10 cellular contexts compared by ENCODE assay signal in the genomic region with DNA sequence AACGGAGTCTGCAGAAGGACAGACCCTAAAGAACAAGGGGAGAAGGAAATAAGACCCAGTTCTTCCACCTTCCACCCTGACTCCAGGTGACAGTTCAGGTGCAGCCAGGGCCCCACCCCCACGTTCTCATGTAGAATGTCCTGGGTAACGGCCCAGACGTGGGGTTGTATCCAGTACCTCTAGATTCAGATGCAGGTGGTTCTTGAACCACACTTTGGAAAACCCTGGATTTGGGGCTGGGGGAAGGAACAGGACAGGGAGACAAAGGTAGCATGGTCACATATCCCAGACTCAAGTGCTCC. TPM values are rescaled to one million over a fixed set of nuclear protein-coding genes. Genes with fewer than 3 reads are reported as not detected.
DNase-seq lines count a peak whose midpoint lies in the region; FAIRE-seq and TF ChIP-seq lines count a peak whose summit lies in the region.
"Had no signal": no experiment of that assay in that cellular context is flagged by ENCODE, and none has a peak within 500 bp of the region (broad histone marks: within the 10 kb centered on the region; RNA-seq: fewer than 3 reads in every experiment).

No MANE protein-coding gene starts in this region.

- CTCF ChIA-PET in BJ (lab: Yijun Ruan, JAX): interaction anchor here (1.4 to 3.8 kb wide), 2 partner anchors 10 to 19 kb away, joined by 10 to 31 read pairs; a partner anchor contains a TSS
- CTCF ChIA-PET in CD4-positive, alpha-beta memory T cell (lab: Charles Lee; ENCODE audit: partially characterized antibody): interaction anchor here (2.5 kb wide), 2 partner anchors 10 to 20 kb away, joined by 14 to 28 read pairs; a partner anchor contains a TSS

- H3K27ac Mint-ChIP-seq in CD4-positive, alpha-beta memory T cell: peak overlapping the region in 2 of 7 donors; percentile 35 to 47
- H3K27ac Mint-ChIP-seq: activated T-cell treated with anti-CD3 and anti-CD28 coated beads, Interleukin-2, amount 50 U/mL, for 72 hours; CD4-positive, alpha-beta T cell had no signal

- no peaks in the 10 kb centered on the region for H3K27me3 ChIP-seq in BJ (ENCODE audit: control insufficient read depth, insufficient read depth, low read length)
- peaks cover 5% of the 10 kb centered on the region; the same call in 1 of the 2 replicates for H3K27me3 ChIP-seq in HUES64 (ENCODE audit: insufficient read depth, low read length)
- H3K27me3 ChIP-seq in esophagus (ENCODE audit: control insufficient read depth in 1 of 2, insufficient read depth in 2 of 2, low read length in 2 of 2): no peaks in the 10 kb centered on the region
- H3K27me3 ChIP-seq in osteoblast (ENCODE audit: insufficient read depth, low read length): no peaks in the 10 kb centered on the region
- H3K27me3 ChIP-seq in CD4-positive, alpha-beta memory T cell (ENCODE audit: insufficient read depth, low read length): peaks cover 13% of the 10 kb centered on the region
- H3K27me3 ChIP-seq in small intestine (ENCODE audit: control insufficient read depth in 2 of 2, insufficient read depth in 2 of 2, low read length in 2 of 2): no peaks in the 10 kb centered on the region

- no peaks in the 10 kb centered on the region for H3K9me3 ChIP-seq in HUES64 (ENCODE audit: insufficient read depth, low read depth, low read length)
- H3K9me3 ChIP-seq in esophagus (ENCODE audit: control insufficient read depth in 2 of 2, insufficient read depth in 1 of 2, low read depth in 1 of 2, low read length in 1 of 2): no peaks in the 10 kb centered on the region
- no peaks in the 10 kb centered on the region for H3K9me3 ChIP-seq in osteoblast (ENCODE audit: low read depth, low read length)
- H3K9me3 ChIP-seq in CD4-positive, alpha-beta memory T cell (ENCODE audit: control insufficient read depth in 1 of 2, low read length in 2 of 2): no peaks in the 10 kb centered on the region
- H3K9me3 ChIP-seq in small intestine (ENCODE audit: control insufficient read depth, low read depth): no peaks in the 10 kb centered on the region

- no peak for FAIRE-seq in small intestine (lab: Jason Lieb, UNC)

- POLR2A ChIA-PET in BJ (lab: Charles Lee): no interaction called here
- POLR2A ChIA-PET in CD4-positive, alpha-beta memory T cell (lab: Charles Lee; ENCODE audit: partially characterized antibody): interaction anchor here (0.9 to 2.0 kb wide), 2 partner anchors 10 to 19 kb away, joined by 3 to 23 read pairs; a partner anchor contains a TSS

- H3K4me2 ChIP-seq in osteoblast (ENCODE audit: insufficient read depth, low read length): peak overlapping the region; percentile 69

- H3K36me3 ChIP-seq in BJ (ENCODE audit: control insufficient read depth, insufficient read depth, low read length) (peaks cover 28% of the 10 kb centered on the region), HUES64 (ENCODE audit: insufficient read depth, low read length) (peaks cover 26% of the 10 kb centered on the region), esophagus (ENCODE audit: control insufficient read depth in 2 of 2, insufficient read depth in 2 of 2, low read length in 1 of 2) (peaks cover 0 to 15% of the 10 kb centered on the region in 2 donors), osteoblast (ENCODE audit: insufficient read depth, low read length) (peaks cover 31% of the 10 kb centered on the region), small intestine (ENCODE audit: control insufficient read depth in 2 of 2, insufficient read depth in 2 of 2, low read length in 2 of 2) (no peaks in the 10 kb centered on the region)
- H3K36me3 ChIP-seq in CD4-positive, alpha-beta memory T cell (ENCODE audit: insufficient read depth, low read length): no peaks in the 10 kb centered on the region

- no peak overlapping the region for H2AFZ ChIP-seq in osteoblast (ENCODE audit: low read length)

- no peak for DNase-seq in BJ (ENCODE audit: low read depth)
- DNase-seq in osteoblast (ENCODE audit: insufficient read length, low spot score, missing footprints): peak; percentile 72
- DNase-seq in CD4-positive, alpha-beta memory T cell: no peak
- DNase-seq in small intestine: no peak
- DNase-seq in NCI-H510A (lab: John Stamatoyannopoulos, UW): no peak
- no peak for DNase-seq in mucosa of gallbladder (ENCODE audit: low spot score)

- no peaks in the 10 kb centered on the region for H3K9me3 Mint-ChIP-seq in CD4-positive, alpha-beta memory T cell
- H3K9me3 Mint-ChIP-seq: activated T-cell treated with anti-CD3 and anti-CD28 coated beads, Interleukin-2, amount 50 U/mL, for 72 hours; CD4-positive, alpha-beta T cell had no signal

- H3K9ac ChIP-seq in HUES64 (ENCODE audit: low read depth, low read length): 0 out of 2 replicates have a peak overlapping the region, but pooled peaks have one; percentile 12

- peaks cover 4 to 14% of the 10 kb centered on the region in 2 donors for H3K27me3 Mint-ChIP-seq in CD4-positive, alpha-beta memory T cell

- no peak overlapping the region for H3K27ac ChIP-seq in HUES64 (ENCODE audit: low read depth, low read length)
- peak overlapping the region; percentile 36 to 87 for H3K27ac ChIP-seq in esophagus (ENCODE audit: low read depth in 2 of 2, low read length in 1 of 2)
- no peak overlapping the region for H3K27ac ChIP-seq in osteoblast (ENCODE audit: low read depth, low read length)
- no peak overlapping the region for H3K27ac ChIP-seq in CD4-positive, alpha-beta memory T cell (ENCODE audit: low read depth, low read length)
- H3K27ac ChIP-seq in small intestine (ENCODE audit: low read depth in 1 of 2, low read length in 1 of 2): no peak overlapping the region

- H4K20me1 ChIP-seq in osteoblast (ENCODE audit: insufficient read depth, low read length): peaks cover 42% of the 10 kb centered on the region

- intact Hi-C loops in CD4-positive, alpha-beta memory T cell (cut with micrococcal nuclease): no loop called here

- H3K79me2 ChIP-seq in osteoblast (ENCODE audit: insufficient read depth, low read length): peaks cover 33% of the 10 kb centered on the region

- TF ChIP-seq CTCF in BJ (IDR thresholded peaks at IDR 0.05; ENCODE audit: insufficient read depth, low read depth, low read length) (no peak), osteoblast (IDR thresholded peaks at IDR 0.05; ENCODE audit: extremely low read depth, low read depth, low read length) (no peak)

- H3K36me3 Mint-ChIP-seq in CD4-positive, alpha-beta memory T cell: peaks cover 7% of the 10 kb centered on the region in 2 donors

- 50% methylated on average over 4 of the region's 4 CpGs for WGBS in HUES64
- WGBS in esophagus, 2 donors: 28 to 42% methylated on average over 4 of the region's 4 CpGs
- WGBS in small intestine, 3 donors: 15 to 31% (median 26%) methylated on average over 4 of the region's 4 CpGs

- H3K4me1 Mint-ChIP-seq in CD4-positive, alpha-beta memory T cell: peaks cover 12 to 26% (median 18%) of the 10 kb centered on the region in 4 donors

- H3K4me1 ChIP-seq in HUES64 (ENCODE audit: insufficient read depth, low read length) (peaks cover 17% of the 10 kb centered on the region; the same call in 1 of the 2 replicates), esophagus (ENCODE audit: control insufficient read depth in 2 of 2, insufficient read depth in 2 of 2, low read length in 1 of 2) (peaks cover 21 to 24% of the 10 kb centered on the region in 2 donors), osteoblast (ENCODE audit: insufficient read depth, low read length) (peaks cover 32% of the 10 kb centered on the region), small intestine (ENCODE audit: control insufficient read depth in 2 of 2, insufficient read depth in 1 of 2, low read depth in 1 of 2, low read length in 1 of 2) (peaks cover 0 to 5% of the 10 kb centered on the region in 2 donors)
- H3K4me1 ChIP-seq in CD4-positive, alpha-beta memory T cell (ENCODE audit: insufficient read depth, low read length): peaks cover 20% of the 10 kb centered on the region

- peak overlapping the region in 1 of 8 donors; percentile 85 for H3K4me3 Mint-ChIP-seq in CD4-positive, alpha-beta memory T cell

- peak overlapping the region; percentile 77; the same call in 1 of the 2 replicates for H3K4me3 ChIP-seq in BJ (ENCODE audit: low read depth, low read length)
- peak overlapping the region; percentile 55 for H3K4me3 ChIP-seq in HUES64 (ENCODE audit: low read length)
- H3K4me3 ChIP-seq in esophagus (ENCODE audit: low read depth in 1 of 2, low read length in 2 of 2): no peak overlapping the region
- peak overlapping the region; percentile 75 for H3K4me3 ChIP-seq in osteoblast (ENCODE audit: insufficient read depth, low read length)
- H3K4me3 ChIP-seq in CD4-positive, alpha-beta memory T cell (ENCODE audit: low read length in 2 of 2): no peak overlapping the region
- no peak overlapping the region for H3K4me3 ChIP-seq in small intestine (ENCODE audit: low read depth in 1 of 2, low read length in 2 of 2)

RNA-seq across cellular contexts. Expression of a gene that starts 2.2 kb away (rescaled TPM):
- 86.2 and 131 TPM in 2 replicates for polyA plus RNA-seq in BJ (2011; rRNA removed)
- 40.2 and 46.7 TPM in 2 replicates for polyA minus RNA-seq in BJ (2011; rRNA and poly(A)+ RNA removed)
- 17.9 TPM for polyA plus RNA-seq in HUES64 (2013, experiment 1 of 2)
- 14.0 TPM for polyA plus RNA-seq in HUES64 (2013, experiment 2 of 2)
- 100 to 1,000 TPM in 1 of 2 donors, 10 to 100 TPM in 1; 26.0 to 133 TPM for polyA plus RNA-seq in esophagus
- total RNA-seq in osteoblast: 26.8 and 30.4 TPM in 2 replicates
- total RNA-seq in CD4-positive, alpha-beta memory T cell: 10 to 100 TPM; 30.8 to 32.9 TPM
- polyA plus RNA-seq in CD4-positive, alpha-beta memory T cell: 1 to 10 TPM in 1 of 2 donors, not detected in 1; 1.3 TPM
- 10 to 100 TPM; 12.7 to 42.2 (median 17.0) TPM for polyA plus RNA-seq in small intestine
- total RNA-seq in mucosa of gallbladder: 163 TPM

RNA-seq across cellular contexts. Expression of a gene that starts 11.0 kb away (rescaled TPM):
- polyA plus RNA-seq in BJ (2011; rRNA removed) (6.6 and 12.5 TPM in 2 replicates), esophagus (1 to 10 TPM; 8.2 to 9.8 TPM), small intestine (10 to 100 TPM in 1 of 3 donors, 1 to 10 TPM in 2; 1.6 to 12.4 (median 3.5) TPM)
- polyA minus RNA-seq in BJ (2011; rRNA and poly(A)+ RNA removed): 7.2 and 8.6 TPM in 2 replicates
- 21.2 TPM for polyA plus RNA-seq in HUES64 (2013, experiment 1 of 2)
- polyA plus RNA-seq in HUES64 (2013, experiment 2 of 2): 21.5 TPM
- total RNA-seq in osteoblast (11.6 and 11.8 TPM in 2 replicates), mucosa of gallbladder (29.6 TPM)
- total RNA-seq in CD4-positive, alpha-beta memory T cell: 1 to 10 TPM; 1.5 to 1.7 TPM
- under 1 TPM in 1 of 2 donors, not detected in 1; 0.08 TPM for polyA plus RNA-seq in CD4-positive, alpha-beta memory T cell

RNA-seq across cellular contexts. Expression of a gene that starts 12.5 kb away (rescaled TPM):
- polyA plus RNA-seq in BJ (2011; rRNA removed) (20.3 and 28.6 TPM in 2 replicates), esophagus (10 to 100 TPM; 12.4 to 34.6 TPM), small intestine (10 to 100 TPM in 1 of 3 donors, 1 to 10 TPM in 2; 4.6 to 20.9 (median 4.9) TPM)
- 20.5 and 26.2 TPM in 2 replicates for polyA minus RNA-seq in BJ (2011; rRNA and poly(A)+ RNA removed)
- 25.0 TPM for polyA plus RNA-seq in HUES64 (2013, experiment 1 of 2)
- polyA plus RNA-seq in HUES64 (2013, experiment 2 of 2): 25.9 TPM
- total RNA-seq in osteoblast (48.5 and 49.2 TPM in 2 replicates), mucosa of gallbladder (66.0 TPM)
- total RNA-seq in CD4-positive, alpha-beta memory T cell: 10 to 100 TPM; 49.3 to 52.6 TPM
- polyA plus RNA-seq in CD4-positive, alpha-beta memory T cell: 10 to 100 TPM in 1 of 2 donors, 1 to 10 TPM in 1; 6.9 to 11.7 TPM

RNA-seq across cellular contexts. Expression of a gene that starts 35.0 kb away (rescaled TPM):
- polyA plus RNA-seq in BJ (2011; rRNA removed) (not detected in 2 replicates), esophagus (under 1 TPM in 1 of 2 donors, not detected in 1; 0.16 TPM), small intestine (under 1 TPM in 1 of 3 donors, not detected in 2; 0.07 TPM)
- polyA minus RNA-seq in BJ (2011; rRNA and poly(A)+ RNA removed): 0.09 and 0.10 TPM in 2 replicates
- not detected for polyA plus RNA-seq in HUES64 (2013, experiment 1 of 2)
- polyA plus RNA-seq in HUES64 (2013, experiment 2 of 2): not detected
- total RNA-seq in osteoblast (under 0.01 and 0.29 TPM in 2 replicates), mucosa of gallbladder (0.09 TPM)
- total RNA-seq in CD4-positive, alpha-beta memory T cell: under 1 TPM; 0.29 to 0.39 TPM
- not detected for polyA plus RNA-seq in CD4-positive, alpha-beta memory T cell

RNA-seq across cellular contexts. Expression of a gene that starts 46.9 kb away (rescaled TPM):
- polyA plus RNA-seq in BJ (2011; rRNA removed): not detected in 2 replicates
- polyA minus RNA-seq in BJ (2011; rRNA and poly(A)+ RNA removed): not detected in 2 replicates
- polyA plus RNA-seq in HUES64 (2013, experiment 1 of 2): not detected
- 0.13 TPM for polyA plus RNA-seq in HUES64 (2013, experiment 2 of 2)
- not detected for polyA plus RNA-seq in esophagus
- total RNA-seq in osteoblast: not detected in 2 replicates
- total RNA-seq in CD4-positive, alpha-beta memory T cell: not detected
- not detected for polyA plus RNA-seq in CD4-positive, alpha-beta memory T cell
- not detected for polyA plus RNA-seq in small intestine
- total RNA-seq in mucosa of gallbladder: not detected
- total RNA-seq: CD4-positive, alpha-beta T cell had no signal

Comparison
In these comparisons a context has a peak if more than half of its experiments do, and no peak if none do; other contexts are left out.
1. H3K4me3 ChIP-seq: peak in BJ (single experiment), HUES64 (single experiment) and osteoblast (single experiment); none in esophagus (0 of 2), CD4-positive, alpha-beta memory T cell (0 of 2) and small intestine (0 of 2).
2. H3K27ac ChIP-seq: peak in esophagus (2 of 2); none in HUES64 (single experiment), osteoblast (single experiment), CD4-positive, alpha-beta memory T cell (single experiment) and small intestine (0 of 2).
3. RNA of a gene that starts 2.2 kb away (polyA plus RNA-seq): 26.0 to 133 TPM in esophagus, 86.2 to 131 TPM in BJ and 12.7 to 42.2 TPM in small intestine; 1.3 TPM in CD4-positive, alpha-beta memory T cell; every median in the first group is over 4 times any median in the second.